21 cellular contexts compared by ENCODE assay signal in genomic region chr9:110531776-110532175, GRCh38. TPM values are rescaled to one million over a fixed set of nuclear protein-coding genes. Genes with fewer than 3 reads are reported as not detected.
DNase-seq lines count a peak whose midpoint lies in the region; TF ChIP-seq lines count a peak whose summit lies in the region.
"Had no signal": no experiment of that assay in that cellular context is flagged by ENCODE, and none has a peak within 500 bp of the region (broad histone marks: within the 10 kb centered on the region; RNA-seq: fewer than 3 reads in every experiment).

No MANE protein-coding gene starts in this region.

- peaks cover 15% of the 10 kb centered on the region for H3K4me1 ChIP-seq in DOHH2 (ENCODE audit: control insufficient read depth, low read length)
- H3K4me1 ChIP-seq in mesenchymal stem cell (ENCODE audit: control insufficient read depth, insufficient read depth, low read depth, low read length), result no peaks in the 10 kb centered on the region
- H3K4me1 ChIP-seq in uterus, result no peaks in the 10 kb centered on the region
- H3K4me1 ChIP-seq: testis had no signal

- no peaks in the 10 kb centered on the region for H3K36me3 ChIP-seq in DOHH2 (ENCODE audit: control insufficient read depth, low read length)
- no peaks in the 10 kb centered on the region for H3K36me3 ChIP-seq in mesenchymal stem cell (ENCODE audit: control insufficient read depth in 1 of 2, insufficient read depth in 2 of 2, low read depth in 1 of 2, low read length in 2 of 2)
- H3K36me3 ChIP-seq in uterus, result peaks cover 0 to 2% of the 10 kb centered on the region in 2 donors

- H2BK5ac ChIP-seq in mesenchymal stem cell (ENCODE audit: low read depth, low read length, poor library complexity, severe bottlenecking), result no peak overlapping the region

- peak overlapping the region; percentile 29 for H3K4me2 ChIP-seq in DOHH2 (ENCODE audit: low read length)
- no peak overlapping the region for H3K4me2 ChIP-seq in mesenchymal stem cell (ENCODE audit: low read length, poor library complexity, severe bottlenecking)

- no peak overlapping the region for H4K8ac ChIP-seq in mesenchymal stem cell (ENCODE audit: low read length)

- no peak overlapping the region for H3K23ac ChIP-seq in mesenchymal stem cell (ENCODE audit: low read length in 2 of 2)

- H2AK5ac ChIP-seq in mesenchymal stem cell (ENCODE audit: low read length, severe bottlenecking), result no peak overlapping the region

- TF ChIP-seq CTCF in DOHH2 (IDR thresholded peaks at IDR 0.05; ENCODE audit: low read depth, low read length, poor library complexity, severe bottlenecking), result no peak
- no peak for TF ChIP-seq CTCF in astrocyte of the spinal cord (IDR thresholded peaks at IDR 0.05; ENCODE audit: low read depth, low read length)
- no peak for TF ChIP-seq CTCF in uterus (IDR thresholded peaks at IDR 0.05)

- H3K27me3 ChIP-seq in DOHH2 (ENCODE audit: control insufficient read depth, low read length) (no peaks in the 10 kb centered on the region), mesenchymal stem cell (ENCODE audit: control insufficient read depth in 1 of 2, insufficient read depth in 1 of 2, low read length in 2 of 2) (no peaks in the 10 kb centered on the region), uterus (no peaks in the 10 kb centered on the region)
- H3K27me3 ChIP-seq: testis had no signal

- H3K9me3 ChIP-seq in DOHH2 (ENCODE audit: control insufficient read depth, insufficient read depth, low read length) (peaks cover 2% of the 10 kb centered on the region; the same call in 1 of the 2 replicates), mesenchymal stem cell (ENCODE audit: control insufficient read depth, low read length) (peaks cover 14% of the 10 kb centered on the region), uterus (no peaks in the 10 kb centered on the region)
- H3K9me3 ChIP-seq: testis had no signal

- H3F3A ChIP-seq in DOHH2 (ENCODE audit: control insufficient read depth, insufficient read depth), result no peaks in the 10 kb centered on the region

- H3K9me2 ChIP-seq in DOHH2 (replicated peaks; ENCODE audit: control insufficient read depth, low read length), result no peaks in the 10 kb centered on the region; the same call in 1 of the 2 replicates

- no peak overlapping the region for H2AFZ ChIP-seq in mesenchymal stem cell (ENCODE audit: low read depth, low read length)

- no peak overlapping the region for H3K27ac ChIP-seq in DOHH2 (ENCODE audit: low read depth, low read length)
- no peak overlapping the region for H3K27ac ChIP-seq in mesenchymal stem cell (ENCODE audit: low read length, poor library complexity, severe bottlenecking)
- H3K27ac ChIP-seq in uterus, result no peak overlapping the region
- H3K27ac ChIP-seq: testis had no signal

- no peak overlapping the region for H4K91ac ChIP-seq in mesenchymal stem cell (ENCODE audit: low read length)

- H3K79me1 ChIP-seq in mesenchymal stem cell (replicated peaks; ENCODE audit: low read length, poor library complexity, severe bottlenecking), result no peaks in the 10 kb centered on the region

- no peak overlapping the region for H2BK120ac ChIP-seq in mesenchymal stem cell (ENCODE audit: low read depth, low read length)

- peak; percentile 2 for DNase-seq in Jurkat, Clone E6-1 (ENCODE audit: low read depth, low spot score)
- DNase-seq in astrocyte of the spinal cord (ENCODE audit: low read depth, low spot score), result peak; percentile 56
- peak; percentile 55 for DNase-seq in mesenchymal stem cell
- DNase-seq in uterus, result no peak
- no peak for DNase-seq in T-helper 2 cell
- DNase-seq in AG20443 (ENCODE audit: low spot score), result no peak
- DNase-seq: activated CD4-positive, CD25-positive, alpha-beta regulatory T cell; activated CD8-positive, alpha-beta T cell treated with anti-CD3 and anti-CD28 coated beads for 36 hours; activated gamma-delta T cell treated with Interleukin-2 at 50 U/mL for 16 hours; amygdala; CD8-positive, alpha-beta memory T cell; DMS79; erythroblast; NCI-H2029 treated with DMSO at 0.1 percent for 48 hours; NCI-H526; posterior cingulate gyrus; RPMI8226; T1000; testis had no signal

- no peaks in the 10 kb centered on the region for H4K20me1 ChIP-seq in DOHH2 (ENCODE audit: control insufficient read depth, insufficient read depth, low read depth, low read length)

- no peak overlapping the region for H2BK15ac ChIP-seq in mesenchymal stem cell (ENCODE audit: low read depth, poor library complexity, severe bottlenecking)

- in situ Hi-C loops in astrocyte of the spinal cord (cut with HindIII; ENCODE audit: low sequenced_read_pairs), result no loop called here

- H2BK12ac ChIP-seq in mesenchymal stem cell (ENCODE audit: low read length in 2 of 2), result no peak overlapping the region

- intact Hi-C loops in uterus (cut with DNase I; ENCODE audit: low total_unique reads), result no loop called here

- H3K9ac ChIP-seq in mesenchymal stem cell (ENCODE audit: low read length), result no peak overlapping the region

- TF ChIP-seq POLR2A in uterus (IDR thresholded peaks at IDR 0.05), result no peak

- H3K14ac ChIP-seq in mesenchymal stem cell (ENCODE audit: low read length in 2 of 2), result no peak overlapping the region

- H3K4ac ChIP-seq in mesenchymal stem cell (ENCODE audit: low read depth in 1 of 2, low read length in 2 of 2), result no peak overlapping the region

- no peak overlapping the region for H3K18ac ChIP-seq in mesenchymal stem cell (ENCODE audit: low read depth in 1 of 2, low read length in 2 of 2)

- no peaks in the 10 kb centered on the region for H3K79me2 ChIP-seq in DOHH2 (ENCODE audit: control insufficient read depth, low read length)

- no peak overlapping the region for H3K4me3 ChIP-seq in DOHH2 (ENCODE audit: low read length)
- H3K4me3 ChIP-seq in Jurkat, Clone E6-1 (ENCODE audit: low read length), result no peak overlapping the region
- H3K4me3 ChIP-seq in astrocyte of the spinal cord (ENCODE audit: low read depth, low read length), result no peak overlapping the region
- no peak overlapping the region for H3K4me3 ChIP-seq in mesenchymal stem cell (ENCODE audit: insufficient read depth in 1 of 2, low read depth in 1 of 2, low read length in 2 of 2)
- H3K4me3 ChIP-seq in uterus, result no peak overlapping the region
- H3K4me3 ChIP-seq: K562, testis had no signal

RNA-seq across cellular contexts. Expression of gene SVEP1, which starts 47.8 kb away (rescaled TPM):
- polyA plus RNA-seq in Jurkat, Clone E6-1 (2012; ENCODE audit: insufficient read depth, insufficient read length), result not detected
- polyA plus RNA-seq in mesenchymal stem cell (2013, experiment 1 of 2), result 17.6 TPM
- polyA plus RNA-seq in mesenchymal stem cell (2013, experiment 2 of 2), result 16.0 TPM
- 10 to 100 TPM; 47.9 to 63.5 (median 58.0) TPM for total RNA-seq in uterus
- total RNA-seq: activated CD8-positive, alpha-beta T cell treated with anti-CD3 and anti-CD28 coated beads for 36 hours; CD8-positive, alpha-beta memory T cell had no signal
- polyA plus RNA-seq: CD8-positive, alpha-beta memory T cell had no signal

Comparison
In these comparisons a context has a peak if more than half of its experiments do, and no peak if none do; other contexts are left out.
1. DNase-seq: peak in Jurkat, Clone E6-1 (single experiment), astrocyte of the spinal cord (single experiment) and mesenchymal stem cell (single experiment); none in uterus (0 of 2), T-helper 2 cell (0 of 5) and AG20443 (single experiment).